ENCODE assay signal across 1 cellular context in the genomic region with DNA sequence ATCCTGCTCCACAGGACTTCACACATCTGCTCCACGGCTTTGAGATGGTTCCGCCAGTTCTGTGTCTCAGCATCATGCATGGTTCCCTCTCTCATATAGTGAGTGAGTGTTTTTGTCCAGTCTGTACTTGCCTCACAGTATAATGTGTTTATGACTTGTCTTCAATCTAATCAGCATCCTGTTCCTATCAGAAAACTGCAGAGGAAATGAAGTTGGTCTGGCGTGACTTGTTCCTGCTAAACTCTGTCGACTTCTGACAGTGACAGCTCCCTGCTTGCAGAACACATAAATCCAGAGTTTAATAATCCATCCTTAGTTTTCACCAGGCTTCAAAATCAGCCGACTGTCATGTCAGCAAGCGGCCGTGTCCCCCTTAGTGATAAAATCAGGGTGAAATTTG.
TF ChIP-seq lines count a peak whose summit lies in the region.

No MANE protein-coding gene starts in this region.

TF ChIP-seq in neural cell, 6 proteins besides CTCF, POLR2A, EP300 and RAD21 (continued from another document):
- TF ChIP-seq, protein P1, sequence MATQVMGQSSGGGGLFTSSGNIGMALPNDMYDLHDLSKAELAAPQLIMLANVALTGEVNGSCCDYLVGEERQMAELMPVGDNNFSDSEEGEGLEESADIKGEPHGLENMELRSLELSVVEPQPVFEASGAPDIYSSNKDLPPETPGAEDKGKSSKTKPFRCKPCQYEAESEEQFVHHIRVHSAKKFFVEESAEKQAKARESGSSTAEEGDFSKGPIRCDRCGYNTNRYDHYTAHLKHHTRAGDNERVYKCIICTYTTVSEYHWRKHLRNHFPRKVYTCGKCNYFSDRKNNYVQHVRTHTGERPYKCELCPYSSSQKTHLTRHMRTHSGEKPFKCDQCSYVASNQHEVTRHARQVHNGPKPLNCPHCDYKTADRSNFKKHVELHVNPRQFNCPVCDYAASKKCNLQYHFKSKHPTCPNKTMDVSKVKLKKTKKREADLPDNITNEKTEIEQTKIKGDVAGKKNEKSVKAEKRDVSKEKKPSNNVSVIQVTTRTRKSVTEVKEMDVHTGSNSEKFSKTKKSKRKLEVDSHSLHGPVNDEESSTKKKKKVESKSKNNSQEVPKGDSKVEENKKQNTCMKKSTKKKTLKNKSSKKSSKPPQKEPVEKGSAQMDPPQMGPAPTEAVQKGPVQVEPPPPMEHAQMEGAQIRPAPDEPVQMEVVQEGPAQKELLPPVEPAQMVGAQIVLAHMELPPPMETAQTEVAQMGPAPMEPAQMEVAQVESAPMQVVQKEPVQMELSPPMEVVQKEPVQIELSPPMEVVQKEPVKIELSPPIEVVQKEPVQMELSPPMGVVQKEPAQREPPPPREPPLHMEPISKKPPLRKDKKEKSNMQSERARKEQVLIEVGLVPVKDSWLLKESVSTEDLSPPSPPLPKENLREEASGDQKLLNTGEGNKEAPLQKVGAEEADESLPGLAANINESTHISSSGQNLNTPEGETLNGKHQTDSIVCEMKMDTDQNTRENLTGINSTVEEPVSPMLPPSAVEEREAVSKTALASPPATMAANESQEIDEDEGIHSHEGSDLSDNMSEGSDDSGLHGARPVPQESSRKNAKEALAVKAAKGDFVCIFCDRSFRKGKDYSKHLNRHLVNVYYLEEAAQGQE (IDR thresholded peaks at IDR 0.05; ENCODE audit: borderline replicate concordance), result no peak
